In the genomic region with DNA sequence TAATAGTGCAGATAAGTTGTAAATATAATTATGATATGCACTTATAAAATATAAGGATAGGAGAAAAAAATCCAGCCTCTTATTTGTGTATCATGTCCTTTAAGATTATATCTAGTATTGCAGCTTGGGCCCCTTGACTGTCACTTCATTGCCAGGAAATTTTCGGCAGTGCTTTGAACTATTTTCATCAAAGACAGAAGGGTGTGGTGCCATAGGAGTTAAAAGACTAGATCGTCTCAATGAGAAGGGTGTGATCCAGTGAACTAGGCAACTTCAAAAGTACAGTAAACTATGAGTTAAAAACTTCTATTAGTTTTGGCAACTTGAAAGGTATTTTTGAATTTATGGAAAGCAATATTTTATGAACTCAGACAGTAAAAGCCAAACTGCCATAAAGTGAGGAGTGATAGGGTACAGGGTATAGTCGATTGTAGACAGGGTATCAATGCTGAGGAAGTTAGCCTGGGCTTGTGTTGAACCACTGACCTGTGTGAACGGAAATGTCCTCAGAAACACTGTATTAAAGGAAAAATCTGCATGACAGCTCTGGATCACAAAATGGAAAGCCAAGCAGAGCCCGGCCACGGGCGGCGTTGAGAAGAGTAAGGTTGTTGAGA, we compare ENCODE assay signal across 27 cellular contexts. TPM values are rescaled to one million over a fixed set of nuclear protein-coding genes. Genes with fewer than 3 reads are reported as not detected.
"Had no signal": no experiment of that assay in that cellular context is flagged by ENCODE, and none has a peak within 500 bp of the region (broad histone marks: within the 10 kb centered on the region; RNA-seq: fewer than 3 reads in every experiment).

No MANE protein-coding gene starts in this region.

- DNase-seq: KBM-7; MV-4-11; NCI-H1048; NCI-H1105; NCI-H1417; NCI-H1436 treated with DMSO at 0.1 percent for 48 hours; NCI-H1694 treated with DMSO at 0.1 percent for 48 hours; NCI-H1930; NCI-H2081; NCI-H2107; NCI-H2227 treated with DMSO at 0.1 percent for 48 hours; NCI-H524; NCI-H526 treated with DMSO at 0.1 percent for 48 hours; NCI-H774; NK-92 treated with Interleukin-12 subunit alpha and Interleukin-12 subunit beta, amount 100 ng/mL, for 24 hours; PC-3; SHP77; SK-N-SH; SW 1271 had no signal

- H3K9ac ChIP-seq: SK-N-SH had no signal

- H3K27ac ChIP-seq: RWPE1 had no signal

- ATAC-seq: Panc1, PC-3 had no signal

- H3K9me3 ChIP-seq: SK-N-SH had no signal

RNA-seq across cellular contexts. Expression of a gene that starts 48.6 kb away (rescaled TPM):
- total RNA-seq: HT-29, LHCN-M2, MCF 10A, NCI-H460, OCI-LY7, PC-3, SK-MEL-5 had no signal
- polyA plus RNA-seq: SK-N-SH had no signal
